ENCODE assay signal across 9 cellular contexts in genomic region chr14:31229009-31229408, GRCh38. TPM values are rescaled to one million over a fixed set of nuclear protein-coding genes. Genes with fewer than 3 reads are reported as not detected.
DNase-seq lines count a peak whose midpoint lies in the region; ATAC-seq and TF ChIP-seq lines count a peak whose summit lies in the region.
"Had no signal": no experiment of that assay in that cellular context is flagged by ENCODE, and none has a peak within 500 bp of the region (broad histone marks: within the 10 kb centered on the region; RNA-seq: fewer than 3 reads in every experiment).

No MANE protein-coding gene starts in this region.

- H3K4me3 ChIP-seq in CD8-positive, alpha-beta memory T cell (ENCODE audit: low read length): no peak overlapping the region

- H3K36me3 ChIP-seq in CD8-positive, alpha-beta memory T cell (ENCODE audit: insufficient read depth, low read length): no peaks in the 10 kb centered on the region

- H3K4me1 ChIP-seq in CD8-positive, alpha-beta memory T cell (ENCODE audit: insufficient read depth, low read length): no peaks in the 10 kb centered on the region

- peak; percentile 80 for DNase-seq in OCI-M1 (lab: John Stamatoyannopoulos, UW)
- DNase-seq in CD8-positive, alpha-beta memory T cell: no peak
- DNase-seq in dedifferentiated amniotic fluid mesenchymal stem cell (ENCODE audit: extremely low spot score): no peak
- no peak for DNase-seq in DMS53 treated with DMSO at 0.1 percent for 48 hours (lab: John Stamatoyannopoulos, UW; ENCODE audit: unreplicated experiment)
- no peak for DNase-seq in anterior cingulate cortex (lab: John Stamatoyannopoulos, UW)
- DNase-seq: activated effector memory CD4-positive, alpha-beta T cell treated with anti-CD3 and anti-CD28 coated beads, Interleukin-2, amount 50 U/mL, for 16 hours had no signal

- H3K4me3 Mint-ChIP-seq in nephron: no peak overlapping the region
- no peak overlapping the region for H3K4me3 Mint-ChIP-seq in CD8-positive, alpha-beta memory T cell

- CTCF ChIA-PET in CD8-positive, alpha-beta memory T cell (lab: Charles Lee): interaction anchor here (1.0 kb wide), 1 partner anchor 20 kb away, joined by 4 read pairs; no protein-coding TSS in a partner anchor

- POLR2A ChIA-PET in CD8-positive, alpha-beta memory T cell (lab: Charles Lee): no interaction called here

- peak overlapping the region; percentile 19 to 61 (median 54) for H3K27ac Mint-ChIP-seq in nephron
- peak overlapping the region in 1 of 8 donors; percentile 26 for H3K27ac Mint-ChIP-seq in CD8-positive, alpha-beta memory T cell

- no peaks in the 10 kb centered on the region for H3K9me3 ChIP-seq in CD8-positive, alpha-beta memory T cell (ENCODE audit: low read length)

- H3K9me3 Mint-ChIP-seq in nephron: no peaks in the 10 kb centered on the region
- H3K9me3 Mint-ChIP-seq in CD8-positive, alpha-beta memory T cell: peaks cover 0 to 2% (median 0%) of the 10 kb centered on the region in 5 donors

- H3K27ac ChIP-seq in CD8-positive, alpha-beta memory T cell (ENCODE audit: low read depth, low read length): no peak overlapping the region

- peak; percentile 85 for ATAC-seq in GM18867 (IDR thresholded peaks at IDR 0.05; ENCODE audit: unreplicated experiment)
- peak; percentile 62 for ATAC-seq in HG02763 (IDR thresholded peaks at IDR 0.05; ENCODE audit: unreplicated experiment)

- TF ChIP-seq CTCF in nephron (IDR thresholded peaks at IDR 0.05; ENCODE audit: unreplicated experiment in 3 of 3): no peak

- peaks cover 4% of the 10 kb centered on the region for H3K27me3 Mint-ChIP-seq in nephron (ENCODE audit: low read depth)
- peaks cover 0 to 3% of the 10 kb centered on the region in 2 donors for H3K27me3 Mint-ChIP-seq in CD8-positive, alpha-beta memory T cell

- no peaks in the 10 kb centered on the region for H3K27me3 ChIP-seq in CD8-positive, alpha-beta memory T cell (ENCODE audit: insufficient read depth, low read length, poor library complexity, severe bottlenecking)

- H3K4me1 Mint-ChIP-seq in nephron: no peaks in the 10 kb centered on the region
- H3K4me1 Mint-ChIP-seq in CD8-positive, alpha-beta memory T cell: no peaks in the 10 kb centered on the region

- no peaks in the 10 kb centered on the region for H3K36me3 Mint-ChIP-seq in nephron (ENCODE audit: low read depth)
- no peaks in the 10 kb centered on the region for H3K36me3 Mint-ChIP-seq in CD8-positive, alpha-beta memory T cell

RNA-seq across cellular contexts. Expression of gene HECTD1, which starts 21.4 kb away (rescaled TPM):
- total RNA-seq in CD8-positive, alpha-beta memory T cell: 100 to 1,000 TPM; 101 to 112 TPM
- polyA plus RNA-seq in CD8-positive, alpha-beta memory T cell: 33.6 TPM
